17 cellular contexts compared by ENCODE assay signal in the genomic region with DNA sequence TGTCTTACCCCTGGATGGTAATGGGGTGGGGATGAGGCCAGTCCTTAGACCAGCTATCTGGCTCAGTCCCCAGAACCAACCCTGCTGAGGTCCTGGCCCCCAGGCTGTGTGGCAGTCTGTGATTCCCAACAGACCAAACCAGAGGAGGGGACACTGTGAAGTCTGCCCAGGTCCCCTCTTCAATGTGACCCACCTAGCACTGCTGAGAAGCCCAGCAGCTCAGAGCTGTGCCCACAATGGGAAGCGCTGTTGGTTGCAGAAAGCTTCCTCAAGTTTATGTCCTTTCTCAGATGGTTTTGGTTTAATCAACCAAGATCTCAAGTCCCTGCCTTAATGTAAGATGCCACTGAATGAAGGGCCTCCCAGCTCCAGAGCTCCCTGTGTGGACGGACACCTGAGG.
A peak's percentile ranks its signal among the peaks of the same experiment; 100 is the strongest.
DNase-seq lines count a peak whose midpoint lies in the region; ATAC-seq, FAIRE-seq and TF ChIP-seq lines count a peak whose summit lies in the region.
"Had no signal": no experiment of that assay in that cellular context is flagged by ENCODE, and none has a peak within 500 bp of the region (broad histone marks: within the 10 kb centered on the region; RNA-seq: fewer than 3 reads in every experiment).

No MANE protein-coding gene starts in this region.

- no peak overlapping the region for H3K4me3 ChIP-seq in CD4-positive, alpha-beta memory T cell (ENCODE audit: low read length in 2 of 2)
- H3K4me3 ChIP-seq in astrocyte (ENCODE audit: insufficient read depth, low read depth, low read length) (no peak overlapping the region), psoas muscle (no peak overlapping the region), aorta (ENCODE audit: low read length in 2 of 2) (no peak overlapping the region)
- H3K4me3 ChIP-seq: HAP-1 had no signal

- no peak overlapping the region for H3K4me2 ChIP-seq in astrocyte (ENCODE audit: low read length)

- no peak overlapping the region for H3K27ac ChIP-seq in CD4-positive, alpha-beta memory T cell (ENCODE audit: low read depth, low read length)
- H3K27ac ChIP-seq in astrocyte (ENCODE audit: low read depth, low read length) (no peak overlapping the region), psoas muscle (no peak overlapping the region), aorta (ENCODE audit: low read depth in 1 of 2, low read length in 2 of 2) (no peak overlapping the region)

- no peaks in the 10 kb centered on the region for H3K36me3 Mint-ChIP-seq in CD4-positive, alpha-beta memory T cell
- H3K36me3 Mint-ChIP-seq in astrocyte (ENCODE audit: low read depth, unreplicated experiment) = peaks cover 2% of the 10 kb centered on the region
- peaks cover 0 to 16% (median 4%) of the 10 kb centered on the region in 3 donors for H3K36me3 Mint-ChIP-seq in immature natural killer cell
- H3K36me3 Mint-ChIP-seq: CD14-positive monocyte had no signal

- H3K27ac Mint-ChIP-seq in CD4-positive, alpha-beta memory T cell = peak overlapping the region in 4 of 7 donors; percentile 58 to 83 (median 76)
- H3K27ac Mint-ChIP-seq in astrocyte (ENCODE audit: unreplicated experiment) (peak overlapping the region; percentile 36), immature natural killer cell (peak overlapping the region in 5 of 6 donors; percentile 34 to 82 (median 67))
- H3K27ac Mint-ChIP-seq: B cell had no signal

- H3K27me3 Mint-ChIP-seq in CD4-positive, alpha-beta memory T cell = peaks cover 0 to 4% of the 10 kb centered on the region in 2 donors
- H3K27me3 Mint-ChIP-seq in astrocyte (ENCODE audit: low read depth, unreplicated experiment) (peaks cover 73% of the 10 kb centered on the region), immature natural killer cell (ENCODE audit: low read depth in 3 of 3) (peaks cover 1 to 4% (median 3%) of the 10 kb centered on the region in 3 donors)

- WGBS in psoas muscle, 3 donors = 89 to 95% (median 94%) methylated on average over 2 of the region's 2 CpGs
- WGBS in aorta, 2 donors = 84 to 88% methylated on average over 2 of the region's 2 CpGs

- no peaks in the 10 kb centered on the region for H3K27me3 ChIP-seq in CD4-positive, alpha-beta memory T cell (ENCODE audit: insufficient read depth, low read length)
- peaks cover 5% of the 10 kb centered on the region for H3K27me3 ChIP-seq in astrocyte (ENCODE audit: insufficient read depth, low read length)
- no peaks in the 10 kb centered on the region for H3K27me3 ChIP-seq in psoas muscle (ENCODE audit: insufficient read depth in 3 of 3, low read length in 2 of 3)
- peaks cover 0 to 2% of the 10 kb centered on the region in 2 donors for H3K27me3 ChIP-seq in aorta (ENCODE audit: control insufficient read depth in 1 of 2, insufficient read depth in 2 of 2, low read length in 1 of 2)

- H4K20me1 ChIP-seq in astrocyte (ENCODE audit: insufficient read depth, low read length) = no peaks in the 10 kb centered on the region

- H2AFZ ChIP-seq in astrocyte (ENCODE audit: low read depth, low read length) = no peak overlapping the region

- no peak for DNase-seq in CD4-positive, alpha-beta memory T cell
- DNase-seq in astrocyte (ENCODE audit: low read depth) = no peak
- DNase-seq in immature natural killer cell = no peak
- DNase-seq in urothelium cell line (ENCODE audit: low spot score) = no peak
- DNase-seq in psoas muscle = no peak
- DNase-seq in aorta = no peak
- DNase-seq: DMS153, DMS79 treated with DMSO at 0.1 percent for 48 hours, GDM1, IMR-90 had no signal

- no peaks in the 10 kb centered on the region for H3K9me3 ChIP-seq in CD4-positive, alpha-beta memory T cell (ENCODE audit: control insufficient read depth in 1 of 2, low read length in 2 of 2)
- H3K9me3 ChIP-seq in astrocyte (ENCODE audit: insufficient read depth, low read depth, low read length) (no peaks in the 10 kb centered on the region), psoas muscle (no peaks in the 10 kb centered on the region), aorta (ENCODE audit: control insufficient read depth, low read length) (no peaks in the 10 kb centered on the region)
- H3K9me3 ChIP-seq: HAP-1 had no signal

- ATAC-seq in psoas muscle (no peak), GM19452 (IDR thresholded peaks at IDR 0.05; ENCODE audit: unreplicated experiment) (no peak), aorta (ENCODE audit: low FRiP score) (no peak)

- CTCF ChIA-PET in CD4-positive, alpha-beta memory T cell (lab: Charles Lee; ENCODE audit: partially characterized antibody) = interaction anchor here (1.1 to 9.8 kb wide), 6 partner anchors 8 to 110 kb away, joined by 3 to 138 read pairs (median 29); no protein-coding TSS in a partner anchor

- no peaks in the 10 kb centered on the region for H3K4me1 ChIP-seq in CD4-positive, alpha-beta memory T cell (ENCODE audit: insufficient read depth, low read length)
- no peaks in the 10 kb centered on the region for H3K4me1 ChIP-seq in astrocyte (ENCODE audit: insufficient read depth, low read length)
- H3K4me1 ChIP-seq in psoas muscle = no peaks in the 10 kb centered on the region
- no peaks in the 10 kb centered on the region for H3K4me1 ChIP-seq in aorta (ENCODE audit: control insufficient read depth in 1 of 2, insufficient read depth in 2 of 2, low read length in 2 of 2)
- H3K4me1 ChIP-seq: HAP-1 had no signal

- intact Hi-C loops in CD4-positive, alpha-beta memory T cell (cut with micrococcal nuclease) = no loop called here
- intact Hi-C loops in psoas muscle (cut with DNase I) = no loop called here
- intact Hi-C loops in aorta (cut with DNase I) = no loop called here

- no peaks in the 10 kb centered on the region for H3K36me3 ChIP-seq in CD4-positive, alpha-beta memory T cell (ENCODE audit: insufficient read depth, low read length)
- H3K36me3 ChIP-seq in astrocyte (ENCODE audit: insufficient read depth, low read length) (no peaks in the 10 kb centered on the region), psoas muscle (ENCODE audit: insufficient read depth in 1 of 2, low read depth in 1 of 2) (no peaks in the 10 kb centered on the region), aorta (ENCODE audit: control insufficient read depth in 1 of 2, insufficient read depth in 2 of 2, low read length in 1 of 2) (no peaks in the 10 kb centered on the region)
- H3K36me3 ChIP-seq: HAP-1 had no signal

- POLR2A ChIA-PET in CD4-positive, alpha-beta memory T cell (lab: Charles Lee; ENCODE audit: partially characterized antibody) = interaction anchor here (2.0 kb wide), 1 partner anchor 16 kb away, joined by 6 read pairs; no protein-coding TSS in a partner anchor

- no peak for FAIRE-seq in astrocyte (lab: Jason Lieb, UNC)
- peak; percentile 61 for FAIRE-seq in urothelium cell line (lab: Jason Lieb, UNC)
- FAIRE-seq: A204.1, GM19239, H1 had no signal

- no peak overlapping the region for H3K9ac ChIP-seq in astrocyte (ENCODE audit: low read length)

- peaks cover 0 to 3% (median 0%) of the 10 kb centered on the region in 8 donors for H3K9me3 Mint-ChIP-seq in CD4-positive, alpha-beta memory T cell
- peaks cover 2% of the 10 kb centered on the region for H3K9me3 Mint-ChIP-seq in astrocyte (ENCODE audit: unreplicated experiment)
- H3K9me3 Mint-ChIP-seq in immature natural killer cell = no peaks in the 10 kb centered on the region
- H3K9me3 Mint-ChIP-seq: CD14-positive monocyte had no signal

- peaks cover 10 to 28% (median 19%) of the 10 kb centered on the region in 4 donors for H3K4me1 Mint-ChIP-seq in CD4-positive, alpha-beta memory T cell
- H3K4me1 Mint-ChIP-seq in astrocyte (ENCODE audit: low read depth, unreplicated experiment) (no peaks in the 10 kb centered on the region), immature natural killer cell (peaks cover 50 to 72% of the 10 kb centered on the region in 2 donors)

- no peaks in the 10 kb centered on the region for H3K79me2 ChIP-seq in astrocyte (ENCODE audit: insufficient read depth, low read length)

- TF ChIP-seq CTCF in astrocyte (IDR thresholded peaks at IDR 0.05; ENCODE audit: insufficient read depth, low read depth, low read length) = no peak
- no peak for TF ChIP-seq CTCF in psoas muscle (IDR thresholded peaks at IDR 0.05)

- H3K4me3 Mint-ChIP-seq in CD4-positive, alpha-beta memory T cell = no peak overlapping the region
- H3K4me3 Mint-ChIP-seq in astrocyte (ENCODE audit: unreplicated experiment) = no peak overlapping the region
- H3K4me3 Mint-ChIP-seq in immature natural killer cell = no peak overlapping the region
- H3K4me3 Mint-ChIP-seq: B cell had no signal
